ENCODE assay signal across 9 cellular contexts in genomic region chr3:149655826-149656599, GRCh38. TPM values are rescaled to one million over a fixed set of nuclear protein-coding genes. Genes with fewer than 3 reads are reported as not detected.
DNase-seq lines count a peak whose midpoint lies in the region; ATAC-seq and TF ChIP-seq lines count a peak whose summit lies in the region.
"Had no signal": no experiment of that assay in that cellular context is flagged by ENCODE, and none has a peak within 500 bp of the region (broad histone marks: within the 10 kb centered on the region; RNA-seq: fewer than 3 reads in every experiment).

No MANE protein-coding gene starts in this region.

- peaks cover 72% of the 10 kb centered on the region for H3K4me1 Mint-ChIP-seq in brain
- H3K4me1 Mint-ChIP-seq in stimulated activated effector memory CD8-positive, alpha-beta T cell treated with anti-CD3 and anti-CD28 coated beads, Interleukin-12 subunit alpha, Interleukin-12 subunit beta, amount 100 ng/mL, for 72 hours = peaks cover 21% of the 10 kb centered on the region

- TF ChIP-seq CTCF in HFF-Myc (IDR thresholded peaks at IDR 0.05; ENCODE audit: low read depth, low read length, missing control alignments) = no peak
- no peak for TF ChIP-seq CTCF in brain (conservative IDR thresholded peaks at IDR 0.05)

- H3K27me3 Mint-ChIP-seq in brain = peaks cover 29% of the 10 kb centered on the region

- H3K9me3 Mint-ChIP-seq in brain = peaks cover 2 to 6% (median 5%) of the 10 kb centered on the region in 5 experiments
- no peaks in the 10 kb centered on the region for H3K9me3 Mint-ChIP-seq in stimulated activated effector memory CD8-positive, alpha-beta T cell treated with anti-CD3 and anti-CD28 coated beads, Interleukin-12 subunit alpha, Interleukin-12 subunit beta, amount 100 ng/mL, for 72 hours

- peaks cover 51% of the 10 kb centered on the region for H3K36me3 Mint-ChIP-seq in brain
- no peaks in the 10 kb centered on the region for H3K36me3 Mint-ChIP-seq in stimulated activated effector memory CD8-positive, alpha-beta T cell treated with anti-CD3 and anti-CD28 coated beads, Interleukin-12 subunit alpha, Interleukin-12 subunit beta, amount 100 ng/mL, for 72 hours

- peak overlapping the region; percentile 23 to 98 (median 75) for H3K27ac Mint-ChIP-seq in brain
- H3K27ac Mint-ChIP-seq in stimulated activated effector memory CD8-positive, alpha-beta T cell treated with anti-CD3 and anti-CD28 coated beads, Interleukin-12 subunit alpha, Interleukin-12 subunit beta, amount 100 ng/mL, for 72 hours = no peak overlapping the region

- H3K4me3 ChIP-seq in HFF-Myc (replicated peaks; ENCODE audit: low read depth, low read length) = peak overlapping the region; percentile 79

- H3K4me3 Mint-ChIP-seq in brain = peak overlapping the region; percentile 74 to 97 (median 95)
- H3K4me3 Mint-ChIP-seq in stimulated activated effector memory CD8-positive, alpha-beta T cell treated with anti-CD3 and anti-CD28 coated beads, Interleukin-12 subunit alpha, Interleukin-12 subunit beta, amount 100 ng/mL, for 72 hours = peak overlapping the region; percentile 81

- ATAC-seq in stimulated activated effector memory CD8-positive, alpha-beta T cell treated with anti-CD3 and anti-CD28 coated beads, Interleukin-12 subunit alpha, Interleukin-12 subunit beta, amount 100 ng/mL, for 72 hours = no peak

- DNase-seq in HFF-Myc (ENCODE audit: extremely low read depth, low read depth) (no peak), kidney glomerular epithelial cell (lab: John Stamatoyannopoulos, UW) (peak; percentile 41), NCI-H2227 treated with DMSO at 0.1 percent for 48 hours (lab: John Stamatoyannopoulos, UW) (no peak), medulla oblongata (ENCODE audit: extremely low spot score) (no peak), SKM-1 treated with dmso at 0.1 percent for 144 hours (lab: John Stamatoyannopoulos, UW; ENCODE audit: unreplicated experiment) (no peak)
- DNase-seq in stimulated activated effector memory CD8-positive, alpha-beta T cell treated with anti-CD3 and anti-CD28 coated beads, Interleukin-12 subunit alpha, Interleukin-12 subunit beta, amount 100 ng/mL, for 72 hours (ENCODE audit: low spot score in 2 of 2) = no peak
- DNase-seq in stimulated activated CD4-positive, alpha-beta T cell treated with anti-CD3 and anti-CD28 coated beads, Interleukin-12 subunit alpha, Interleukin-12 subunit beta, amount 100 ng/mL, for 4 hours = no peak
- DNase-seq: Karpas-422 had no signal

RNA-seq across cellular contexts. Expression of gene WWTR1, which starts 1.8 kb away (rescaled TPM):
- 7.4 TPM for polyA plus RNA-seq in brain (ENCODE audit: insufficient read depth, low read depth, low replicate concordance)
